2 cellular contexts compared by ENCODE assay signal in the genomic region with DNA sequence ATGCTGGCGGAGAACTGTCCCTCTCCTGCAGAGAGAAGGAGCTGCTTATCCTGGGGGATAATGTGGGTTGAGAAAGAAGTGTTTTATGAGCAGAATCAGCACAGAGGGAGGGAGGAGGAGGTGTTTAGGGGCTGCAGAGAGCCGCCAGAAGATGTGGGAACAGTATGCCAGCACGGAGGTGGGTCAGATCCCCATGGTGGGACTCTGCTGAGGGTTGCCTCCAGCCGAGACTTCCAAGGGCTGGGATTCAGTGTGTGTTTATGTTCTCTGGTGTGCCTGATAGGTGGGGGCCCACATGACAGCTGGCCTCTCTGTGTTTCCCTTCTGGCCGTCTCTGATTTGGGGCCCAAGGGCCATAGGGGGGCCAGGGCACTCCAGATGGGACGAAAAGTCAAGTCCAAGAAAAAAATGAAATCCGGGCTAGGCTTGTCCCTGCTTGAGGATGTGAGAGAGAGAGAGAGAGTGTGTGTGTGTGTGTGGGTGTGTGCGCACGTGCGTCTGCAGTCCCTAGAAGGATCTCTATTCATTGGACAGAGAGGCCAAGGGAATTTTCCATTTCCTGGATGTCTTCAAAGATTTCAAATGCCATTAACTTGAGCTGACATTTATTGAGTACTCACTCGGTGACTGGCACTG.
TF ChIP-seq lines count a peak whose summit lies in the region.

No MANE protein-coding gene starts in this region.

TF ChIP-seq in HEK293, 187 proteins besides CTCF, POLR2A, EP300 and RAD21:
- TF ChIP-seq ZNF16 (tag by site-specific recombination; IDR thresholded peaks at IDR 0.05; ENCODE audit: low read depth) (no peak), EGR2 (tag by site-specific recombination; IDR thresholded peaks at IDR 0.05; ENCODE audit: low read depth) (peak; percentile 86), ZFHX2 (tag by site-specific recombination; conservative IDR thresholded peaks at IDR 0.05) (peak; percentile 73), SP7 (tag by site-specific recombination; IDR thresholded peaks at IDR 0.05) (no peak), ZIC2 (tag by site-specific recombination; IDR thresholded peaks at IDR 0.05) (peak; percentile 100), ZNF623 (tag by site-specific recombination; IDR thresholded peaks at IDR 0.05) (no peak), GLIS1 (tag by site-specific recombination; IDR thresholded peaks at IDR 0.05) (peak; percentile 94)

TF ChIP-seq in GM12878, 131 proteins besides CTCF, POLR2A, EP300 and RAD21:
- TF ChIP-seq TCF12 (IDR thresholded peaks at IDR 0.05; ENCODE audit: low read depth, low read length) (no peak), EZH2 (IDR thresholded peaks at IDR 0.05; ENCODE audit: borderline replicate concordance, control insufficient read depth, low read depth, low read length) (no peak), PRDM15 (CRISPR knock-in tag; IDR thresholded peaks at IDR 0.05) (no peak), HDAC2 (IDR thresholded peaks at IDR 0.05) (no peak), DPF2 (IDR thresholded peaks at IDR 0.05) (peak; percentile 12; the same call in 1 of the 2 replicates), NFXL1 (IDR thresholded peaks at IDR 0.05; ENCODE audit: borderline replicate concordance) (no peak), RUNX3 (IDR thresholded peaks at IDR 0.05; ENCODE audit: low read length) (peak; percentile 11; the same call in 1 of the 2 replicates), ZNF384 (IDR thresholded peaks at IDR 0.05; ENCODE audit: borderline replicate concordance, low read depth, low read length) (no peak), NFIC (IDR thresholded peaks at IDR 0.05; ENCODE audit: low read depth, low read length) (no peak), HDGF (IDR thresholded peaks at IDR 0.05) (0 out of 2 replicates have a peak, but pooled peaks have one; percentile 10), BACH1 (IDR thresholded peaks at IDR 0.05; ENCODE audit: borderline replicate concordance) (no peak), BHLHE40 (IDR thresholded peaks at IDR 0.05; ENCODE audit: borderline replicate concordance in 1 of 2, low read depth in 2 of 2, low read length in 1 of 2) (peak; percentile 93 to 94), LARP7 (IDR thresholded peaks at IDR 0.05) (no peak), IKZF1 (conservative IDR thresholded peaks at IDR 0.05) (peak; percentile 42; the same call in 1 of the 2 replicates), POLR2AphosphoS2 (IDR thresholded peaks at IDR 0.05; ENCODE audit: low read depth, low read length) (no peak), FOXM1 (IDR thresholded peaks at IDR 0.05; ENCODE audit: low read depth, low read length) (no peak), MTA2 (IDR thresholded peaks at IDR 0.05; ENCODE audit: low read depth) (no peak), POU2F2 (IDR thresholded peaks at IDR 0.05; ENCODE audit: borderline replicate concordance, low read depth, low read length) (no peak), NR2C2 (IDR thresholded peaks at IDR 0.05; ENCODE audit: borderline replicate concordance, control insufficient read depth, insufficient read length, low read depth) (no peak), CEBPB (IDR thresholded peaks at IDR 0.05; ENCODE audit: borderline replicate concordance in 1 of 2, low read depth in 2 of 2, low read length in 2 of 2) (no peak), GABPA (IDR thresholded peaks at IDR 0.05; ENCODE audit: low read depth) (no peak), ZNF217 (IDR thresholded peaks at IDR 0.05) (no peak), SREBF2 (IDR thresholded peaks at IDR 0.05; ENCODE audit: low read length) (no peak), EED (IDR thresholded peaks at IDR 0.05; ENCODE audit: low read depth) (peak; percentile 24; the same call in 1 of the 2 replicates), USF1 (IDR thresholded peaks at IDR 0.05; ENCODE audit: borderline replicate concordance, extremely low read length, insufficient read depth, low read depth, low read length) (no peak), ZNF24 (IDR thresholded peaks at IDR 0.05) (no peak), SIX5 (IDR thresholded peaks at IDR 0.05; ENCODE audit: low read depth, low read length, severe bottlenecking) (no peak), ZBTB40 (IDR thresholded peaks at IDR 0.05; ENCODE audit: borderline replicate concordance) (no peak), CHD2 (IDR thresholded peaks at IDR 0.05; ENCODE audit: borderline replicate concordance, low read depth, low read length) (no peak), YY1 (IDR thresholded peaks at IDR 0.05; ENCODE audit: low read depth, low read length) (no peak), IKZF2 (IDR thresholded peaks at IDR 0.05) (peak; percentile 35 to 60; a peak in 2 of 4 replicates), SRF (IDR thresholded peaks at IDR 0.05; ENCODE audit: low read depth in 2 of 2, low read length in 2 of 2) (no peak)
- TF ChIP-seq, protein P1, sequence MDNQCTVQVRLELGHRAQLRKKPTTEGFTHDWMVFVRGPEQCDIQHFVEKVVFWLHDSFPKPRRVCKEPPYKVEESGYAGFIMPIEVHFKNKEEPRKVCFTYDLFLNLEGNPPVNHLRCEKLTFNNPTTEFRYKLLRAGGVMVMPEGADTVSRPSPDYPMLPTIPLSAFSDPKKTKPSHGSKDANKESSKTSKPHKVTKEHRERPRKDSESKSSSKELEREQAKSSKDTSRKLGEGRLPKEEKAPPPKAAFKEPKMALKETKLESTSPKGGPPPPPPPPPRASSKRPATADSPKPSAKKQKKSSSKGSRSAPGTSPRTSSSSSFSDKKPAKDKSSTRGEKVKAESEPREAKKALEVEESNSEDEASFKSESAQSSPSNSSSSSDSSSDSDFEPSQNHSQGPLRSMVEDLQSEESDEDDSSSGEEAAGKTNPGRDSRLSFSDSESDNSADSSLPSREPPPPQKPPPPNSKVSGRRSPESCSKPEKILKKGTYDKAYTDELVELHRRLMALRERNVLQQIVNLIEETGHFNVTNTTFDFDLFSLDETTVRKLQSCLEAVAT (IDR thresholded peaks at IDR 0.05): peak; percentile 54; the same call in 1 of the 2 replicates
- TF ChIP-seq, protein P2, sequence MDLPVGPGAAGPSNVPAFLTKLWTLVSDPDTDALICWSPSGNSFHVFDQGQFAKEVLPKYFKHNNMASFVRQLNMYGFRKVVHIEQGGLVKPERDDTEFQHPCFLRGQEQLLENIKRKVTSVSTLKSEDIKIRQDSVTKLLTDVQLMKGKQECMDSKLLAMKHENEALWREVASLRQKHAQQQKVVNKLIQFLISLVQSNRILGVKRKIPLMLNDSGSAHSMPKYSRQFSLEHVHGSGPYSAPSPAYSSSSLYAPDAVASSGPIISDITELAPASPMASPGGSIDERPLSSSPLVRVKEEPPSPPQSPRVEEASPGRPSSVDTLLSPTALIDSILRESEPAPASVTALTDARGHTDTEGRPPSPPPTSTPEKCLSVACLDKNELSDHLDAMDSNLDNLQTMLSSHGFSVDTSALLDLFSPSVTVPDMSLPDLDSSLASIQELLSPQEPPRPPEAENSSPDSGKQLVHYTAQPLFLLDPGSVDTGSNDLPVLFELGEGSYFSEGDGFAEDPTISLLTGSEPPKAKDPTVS (IDR thresholded peaks at IDR 0.05; ENCODE audit: low read depth, low read length): no peak
- TF ChIP-seq, protein P3, sequence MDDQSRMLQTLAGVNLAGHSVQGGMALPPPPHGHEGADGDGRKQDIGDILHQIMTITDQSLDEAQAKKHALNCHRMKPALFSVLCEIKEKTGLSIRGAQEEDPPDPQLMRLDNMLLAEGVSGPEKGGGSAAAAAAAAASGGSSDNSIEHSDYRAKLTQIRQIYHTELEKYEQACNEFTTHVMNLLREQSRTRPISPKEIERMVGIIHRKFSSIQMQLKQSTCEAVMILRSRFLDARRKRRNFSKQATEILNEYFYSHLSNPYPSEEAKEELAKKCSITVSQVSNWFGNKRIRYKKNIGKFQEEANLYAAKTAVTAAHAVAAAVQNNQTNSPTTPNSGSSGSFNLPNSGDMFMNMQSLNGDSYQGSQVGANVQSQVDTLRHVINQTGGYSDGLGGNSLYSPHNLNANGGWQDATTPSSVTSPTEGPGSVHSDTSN (IDR thresholded peaks at IDR 0.05; ENCODE audit: insufficient replicate concordance, low read depth, low read length): no peak
